1 cellular context compared by ENCODE assay signal in genomic region chr6:167660944-167661343, GRCh38.
TF ChIP-seq lines count a peak whose summit lies in the region.

No MANE protein-coding gene starts in this region.

TF ChIP-seq in HepG2, 621 proteins besides CTCF, POLR2A, EP300 and RAD21 (continued from another document):
- TF ChIP-seq ZNF503 (CRISPR knock-in tag; IDR thresholded peaks at IDR 0.05) (no peak), MYNN (CRISPR knock-in tag; IDR thresholded peaks at IDR 0.05; ENCODE audit: low read depth) (no peak), MIER2 (CRISPR knock-in tag; IDR thresholded peaks at IDR 0.05) (0 out of 2 replicates have a peak, but pooled peaks have one; percentile 14), GABPA (IDR thresholded peaks at IDR 0.05; ENCODE audit: low read depth, low read length) (no peak), GABPA (CRISPR knock-in tag; IDR thresholded peaks at IDR 0.05; ENCODE audit: low read depth) (no peak), SAFB2 (CRISPR knock-in tag; IDR thresholded peaks at IDR 0.05; ENCODE audit: borderline replicate concordance, low read depth) (no peak), NFKBIZ (CRISPR knock-in tag; IDR thresholded peaks at IDR 0.05) (no peak), TEAD3 (CRISPR knock-in tag; optimal IDR thresholded peaks at IDR 0.05; ENCODE audit: borderline replicate concordance) (peak; percentile 30), NFYB (CRISPR knock-in tag; IDR thresholded peaks at IDR 0.05) (peak; percentile 17; the same call in 1 of the 2 replicates), ZNF547 (CRISPR knock-in tag; IDR thresholded peaks at IDR 0.05) (0 out of 2 replicates have a peak, but pooled peaks have one; percentile 25), KDM3A (CRISPR knock-in tag; IDR thresholded peaks at IDR 0.05; ENCODE audit: low read depth) (no peak), ZNF274 (CRISPR knock-in tag; IDR thresholded peaks at IDR 0.05) (no peak), KLF6 (CRISPR knock-in tag; IDR thresholded peaks at IDR 0.05) (0 out of 2 replicates have a peak, but pooled peaks have one; percentile 18), ZBTB25 (CRISPR knock-in tag; IDR thresholded peaks at IDR 0.05) (no peak), CENPX (CRISPR knock-in tag; IDR thresholded peaks at IDR 0.05) (no peak), ASH2L (IDR thresholded peaks at IDR 0.05; ENCODE audit: insufficient read length, low read depth, low read length) (no peak), FOXA3 (CRISPR knock-in tag; IDR thresholded peaks at IDR 0.05) (no peak), MAFK (conservative IDR thresholded peaks at IDR 0.05 in 1 of 2, IDR thresholded peaks at IDR 0.05 in 1 of 2; ENCODE audit: low read length in 2 of 2) (no peak), DDIT3 (CRISPR knock-in tag; IDR thresholded peaks at IDR 0.05) (no peak), ZNF512 (CRISPR knock-in tag; IDR thresholded peaks at IDR 0.05) (no peak), UBTF (CRISPR knock-in tag; IDR thresholded peaks at IDR 0.05) (no peak), HOXA7 (CRISPR knock-in tag; IDR thresholded peaks at IDR 0.05) (no peak), RCOR2 (CRISPR knock-in tag; IDR thresholded peaks at IDR 0.05) (no peak), SMAD3 (CRISPR knock-in tag; IDR thresholded peaks at IDR 0.05) (no peak), SALL1 (CRISPR knock-in tag; IDR thresholded peaks at IDR 0.05) (0 out of 2 replicates have a peak, but pooled peaks have one; percentile 16), ZNF232 (CRISPR knock-in tag; IDR thresholded peaks at IDR 0.05; ENCODE audit: borderline replicate concordance) (peak; percentile 16; the same call in 1 of the 2 replicates), ZFYVE20 (CRISPR knock-in tag; IDR thresholded peaks at IDR 0.05; ENCODE audit: borderline replicate concordance, low read depth) (no peak), MZF1 (CRISPR knock-in tag; IDR thresholded peaks at IDR 0.05; ENCODE audit: borderline replicate concordance) (no peak), ZNF317 (CRISPR knock-in tag; IDR thresholded peaks at IDR 0.05) (no peak), ZNF564 (CRISPR knock-in tag; IDR thresholded peaks at IDR 0.05) (no peak), MEIS2 (CRISPR knock-in tag; IDR thresholded peaks at IDR 0.05) (peak; percentile 42; the same call in 1 of the 2 replicates), KLF16 (CRISPR knock-in tag; IDR thresholded peaks at IDR 0.05) (no peak), ZNF552 (CRISPR knock-in tag; IDR thresholded peaks at IDR 0.05; ENCODE audit: borderline replicate concordance) (no peak), HBP1 (CRISPR knock-in tag; IDR thresholded peaks at IDR 0.05; ENCODE audit: low read depth) (no peak), ATF6 (CRISPR knock-in tag; conservative IDR thresholded peaks at IDR 0.05) (no peak), ZNF296 (CRISPR knock-in tag; conservative IDR thresholded peaks at IDR 0.05) (no peak), ZNF501 (CRISPR knock-in tag; IDR thresholded peaks at IDR 0.05) (peak; percentile 8; the same call in 1 of the 2 replicates), ZFP36L2 (CRISPR knock-in tag; IDR thresholded peaks at IDR 0.05) (no peak)
- TF ChIP-seq, protein P1, sequence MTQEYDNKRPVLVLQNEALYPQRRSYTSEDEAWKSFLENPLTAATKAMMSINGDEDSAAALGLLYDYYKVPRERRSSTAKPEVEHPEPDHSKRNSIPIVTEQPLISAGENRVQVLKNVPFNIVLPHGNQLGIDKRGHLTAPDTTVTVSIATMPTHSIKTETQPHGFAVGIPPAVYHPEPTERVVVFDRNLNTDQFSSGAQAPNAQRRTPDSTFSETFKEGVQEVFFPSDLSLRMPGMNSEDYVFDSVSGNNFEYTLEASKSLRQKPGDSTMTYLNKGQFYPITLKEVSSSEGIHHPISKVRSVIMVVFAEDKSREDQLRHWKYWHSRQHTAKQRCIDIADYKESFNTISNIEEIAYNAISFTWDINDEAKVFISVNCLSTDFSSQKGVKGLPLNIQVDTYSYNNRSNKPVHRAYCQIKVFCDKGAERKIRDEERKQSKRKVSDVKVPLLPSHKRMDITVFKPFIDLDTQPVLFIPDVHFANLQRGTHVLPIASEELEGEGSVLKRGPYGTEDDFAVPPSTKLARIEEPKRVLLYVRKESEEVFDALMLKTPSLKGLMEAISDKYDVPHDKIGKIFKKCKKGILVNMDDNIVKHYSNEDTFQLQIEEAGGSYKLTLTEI (CRISPR knock-in tag; conservative IDR thresholded peaks at IDR 0.05), result no peak
- TF ChIP-seq, protein P2, sequence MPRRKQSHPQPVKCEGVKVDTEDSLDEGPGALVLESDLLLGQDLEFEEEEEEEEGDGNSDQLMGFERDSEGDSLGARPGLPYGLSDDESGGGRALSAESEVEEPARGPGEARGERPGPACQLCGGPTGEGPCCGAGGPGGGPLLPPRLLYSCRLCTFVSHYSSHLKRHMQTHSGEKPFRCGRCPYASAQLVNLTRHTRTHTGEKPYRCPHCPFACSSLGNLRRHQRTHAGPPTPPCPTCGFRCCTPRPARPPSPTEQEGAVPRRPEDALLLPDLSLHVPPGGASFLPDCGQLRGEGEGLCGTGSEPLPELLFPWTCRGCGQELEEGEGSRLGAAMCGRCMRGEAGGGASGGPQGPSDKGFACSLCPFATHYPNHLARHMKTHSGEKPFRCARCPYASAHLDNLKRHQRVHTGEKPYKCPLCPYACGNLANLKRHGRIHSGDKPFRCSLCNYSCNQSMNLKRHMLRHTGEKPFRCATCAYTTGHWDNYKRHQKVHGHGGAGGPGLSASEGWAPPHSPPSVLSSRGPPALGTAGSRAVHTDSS (CRISPR knock-in tag; conservative IDR thresholded peaks at IDR 0.05), result no peak
- TF ChIP-seq, protein P3, sequence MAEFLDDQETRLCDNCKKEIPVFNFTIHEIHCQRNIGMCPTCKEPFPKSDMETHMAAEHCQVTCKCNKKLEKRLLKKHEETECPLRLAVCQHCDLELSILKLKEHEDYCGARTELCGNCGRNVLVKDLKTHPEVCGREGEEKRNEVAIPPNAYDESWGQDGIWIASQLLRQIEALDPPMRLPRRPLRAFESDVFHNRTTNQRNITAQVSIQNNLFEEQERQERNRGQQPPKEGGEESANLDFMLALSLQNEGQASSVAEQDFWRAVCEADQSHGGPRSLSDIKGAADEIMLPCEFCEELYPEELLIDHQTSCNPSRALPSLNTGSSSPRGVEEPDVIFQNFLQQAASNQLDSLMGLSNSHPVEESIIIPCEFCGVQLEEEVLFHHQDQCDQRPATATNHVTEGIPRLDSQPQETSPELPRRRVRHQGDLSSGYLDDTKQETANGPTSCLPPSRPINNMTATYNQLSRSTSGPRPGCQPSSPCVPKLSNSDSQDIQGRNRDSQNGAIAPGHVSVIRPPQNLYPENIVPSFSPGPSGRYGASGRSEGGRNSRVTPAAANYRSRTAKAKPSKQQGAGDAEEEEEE (CRISPR knock-in tag; IDR thresholded peaks at IDR 0.05; ENCODE audit: borderline replicate concordance), result no peak
